Comparison of ENCODE assay signal across 23 cellular contexts in the genomic region with DNA sequence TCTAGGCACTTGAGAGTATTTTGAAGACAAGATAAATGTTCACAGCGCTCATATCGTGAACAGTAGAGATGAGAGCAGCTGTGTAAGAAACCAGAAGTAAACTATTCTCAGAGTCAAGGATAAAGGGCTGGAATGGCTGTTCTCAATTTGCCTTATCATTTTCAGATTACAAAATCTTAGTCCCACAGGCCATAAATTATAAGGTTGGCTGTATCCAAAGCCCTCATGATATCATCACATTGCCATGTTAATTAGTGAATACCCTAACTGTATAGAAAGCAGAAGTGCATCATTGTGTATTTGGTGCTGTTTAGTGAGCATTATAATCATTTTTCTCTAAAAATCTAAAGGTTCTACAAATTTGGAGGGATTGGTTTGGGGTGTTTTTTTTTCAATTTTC.
"Had no signal": no experiment of that assay in that cellular context is flagged by ENCODE, and none has a peak within 500 bp of the region (broad histone marks: within the 10 kb centered on the region; RNA-seq: fewer than 3 reads in every experiment).

No MANE protein-coding gene starts in this region.

- H3K27me3 Mint-ChIP-seq: activated CD8-positive, alpha-beta T cell treated with anti-CD3 and anti-CD28 coated beads for 36 hours; progenitor cell of endocrine pancreas; T-helper 17 cell had no signal

- H3K4me1 Mint-ChIP-seq: natural killer cell, T-helper 17 cell had no signal

- ATAC-seq: activated CD8-positive, alpha-beta T cell treated with anti-CD3 and anti-CD28 coated beads for 36 hours; activated T-cell treated with anti-CD3 and anti-CD28 coated beads, Interleukin-2, amount 50 U/mL, for 4 hours; natural killer cell; right cardiac atrium; T-helper 17 cell; WTC11 had no signal

- H3K9me3 Mint-ChIP-seq: activated CD8-positive, alpha-beta T cell treated with anti-CD3 and anti-CD28 coated beads for 36 hours; activated T-cell treated with anti-CD3 and anti-CD28 coated beads, Interleukin-2, amount 50 U/mL, for 4 hours had no signal

- H3K4me3 Mint-ChIP-seq: activated CD8-positive, alpha-beta T cell treated with anti-CD3 and anti-CD28 coated beads for 36 hours; activated T-cell treated with anti-CD3 and anti-CD28 coated beads, Interleukin-2, amount 50 U/mL, for 4 hours; natural killer cell; T-helper 17 cell; WTC11 had no signal

- H3K4me3 ChIP-seq: coronary artery, esophagus muscularis mucosa, lung, skin epidermis, tibial nerve had no signal

- H3K36me3 ChIP-seq: esophagus muscularis mucosa, tibial nerve had no signal

- H3K9me3 ChIP-seq: esophagus muscularis mucosa, tibial nerve had no signal

- DNase-seq: activated CD4-positive, alpha-beta T cell treated with anti-CD3 and anti-CD28 coated beads for 48 hours; activated CD8-positive, alpha-beta T cell treated with anti-CD3 and anti-CD28 coated beads for 36 hours; activated effector memory CD4-positive, alpha-beta T cell treated with Interleukin-2 at 50 U/mL for 16 hours; activated naive CD4-positive, alpha-beta T cell treated with anti-CD3 and anti-CD28 coated beads, Interleukin-2, amount 50 U/mL, for 16 hours; activated T-cell treated with anti-CD3 and anti-CD28 coated beads, Interleukin-2, amount 50 U/mL, for 4 hours; amniotic stem cell; caudate nucleus; effector CD4-positive, alpha-beta T cell; glutamatergic neuron; kidney glomerular epithelial cell; natural killer cell; occipital lobe; right cardiac atrium; stimulated activated CD4-positive, alpha-beta T cell treated with anti-CD3 and anti-CD28 coated beads, Interleukin-4, amount 100 ng/mL, for 24 hours; stimulated activated naive CD4-positive, alpha-beta T cell; T-helper 17 cell had no signal

- H3K27ac Mint-ChIP-seq: activated CD8-positive, alpha-beta T cell treated with anti-CD3 and anti-CD28 coated beads for 36 hours; natural killer cell; progenitor cell of endocrine pancreas; T-helper 17 cell; WTC11 had no signal

- H3K27ac ChIP-seq: coronary artery, esophagus muscularis mucosa, skin epidermis, tibial nerve had no signal

- H3K27me3 ChIP-seq: esophagus muscularis mucosa, tibial nerve had no signal

- H3K36me3 Mint-ChIP-seq: natural killer cell, WTC11 had no signal

- H3K4me1 ChIP-seq: esophagus muscularis mucosa, tibial nerve had no signal
